1 cellular context compared by ENCODE assay signal in genomic region chr16:85715169-85716015, GRCh38.
TF ChIP-seq lines count a peak whose summit lies in the region.

No MANE protein-coding gene starts in this region.

TF ChIP-seq in GM23338, 12 proteins besides CTCF, POLR2A, EP300 and RAD21 (continued from another document):
- no peak for TF ChIP-seq ETS1 (IDR thresholded peaks at IDR 0.05)
- no peak for TF ChIP-seq ZNF114 (CRISPR knock-in tag; IDR thresholded peaks at IDR 0.05)
- TF ChIP-seq REST (IDR thresholded peaks at IDR 0.05; ENCODE audit: unreplicated experiment) = no peak
- no peak for TF ChIP-seq ZNF462 (CRISPR knock-in tag; IDR thresholded peaks at IDR 0.05)
- TF ChIP-seq POLR2AphosphoS5 (IDR thresholded peaks at IDR 0.05; ENCODE audit: low read depth) = no peak
- no peak for TF ChIP-seq EZH2 (IDR thresholded peaks at IDR 0.05; ENCODE audit: low read depth, unreplicated experiment)
- TF ChIP-seq NANOG (IDR thresholded peaks at IDR 0.05; ENCODE audit: borderline replicate concordance) = no peak
